19 cellular contexts compared by ENCODE assay signal in genomic region chr1:245213066-245213465, GRCh38. TPM values are rescaled to one million over a fixed set of nuclear protein-coding genes. Genes with fewer than 3 reads are reported as not detected.
A peak's percentile ranks its signal among the peaks of the same experiment; 100 is the strongest.
DNase-seq lines count a peak whose midpoint lies in the region; TF ChIP-seq lines count a peak whose summit lies in the region.
"Had no signal": no experiment of that assay in that cellular context is flagged by ENCODE, and none has a peak within 500 bp of the region (broad histone marks: within the 10 kb centered on the region; RNA-seq: fewer than 3 reads in every experiment).

No MANE protein-coding gene starts in this region.

- 73 to 75% methylated on average over 4 of the region's 4 CpGs for WGBS in endodermal cell (ENCODE audit: insufficient coverage in 1 of 2, insufficient read length in 1 of 2), 2 experiments

- TF ChIP-seq CTCF in cardiac muscle cell (IDR thresholded peaks at IDR 0.05; ENCODE audit: low read depth, low read length) (no peak), right atrium auricular region (IDR thresholded peaks at IDR 0.05) (no peak), endodermal cell (conservative IDR thresholded peaks at IDR 0.05) (no peak)

- H3K4me3 ChIP-seq in cardiac muscle cell (no peak overlapping the region), right atrium auricular region (no peak overlapping the region), endodermal cell (ENCODE audit: low read length) (no peak overlapping the region)
- H3K4me3 ChIP-seq: MG63 had no signal

- peaks cover 28% of the 10 kb centered on the region for H3K4me1 Mint-ChIP-seq in endodermal cell

- H3K27ac ChIP-seq in cardiac muscle cell (peak overlapping the region; percentile 7), right atrium auricular region (no peak overlapping the region), endodermal cell (ENCODE audit: low read depth, low read length) (peak overlapping the region; percentile 44)

- H3K36me3 Mint-ChIP-seq in endodermal cell (ENCODE audit: low read depth): peaks cover 22% of the 10 kb centered on the region

- peaks cover 9% of the 10 kb centered on the region for H3K4me1 ChIP-seq in cardiac muscle cell (ENCODE audit: low read depth)
- no peaks in the 10 kb centered on the region for H3K4me1 ChIP-seq in right atrium auricular region
- peaks cover 5% of the 10 kb centered on the region for H3K4me1 ChIP-seq in endodermal cell (ENCODE audit: control insufficient read depth, insufficient read depth, low read length)
- H3K4me1 ChIP-seq: Caco-2 had no signal

- H3K9me3 Mint-ChIP-seq in endodermal cell: peaks cover 3% of the 10 kb centered on the region
- H3K9me3 Mint-ChIP-seq: CD4-positive, alpha-beta T cell had no signal

- peaks cover 3% of the 10 kb centered on the region for H3K27me3 Mint-ChIP-seq in endodermal cell (ENCODE audit: insufficient read depth)

- no peak overlapping the region for H3K27ac Mint-ChIP-seq in endodermal cell
- H3K27ac Mint-ChIP-seq: CD4-positive, alpha-beta T cell had no signal

- DNase-seq in cardiac muscle cell (ENCODE audit: low read depth in 1 of 2, low spot score in 1 of 2): no peak
- no peak for DNase-seq in right atrium auricular region (ENCODE audit: low spot score)
- peak; percentile 38 for DNase-seq in NCI-H345 treated with DMSO at 0.1 percent for 48 hours (lab: John Stamatoyannopoulos, UW; ENCODE audit: unreplicated experiment)
- DNase-seq in endodermal cell: no peak
- no peak for DNase-seq in NCI-H2107 treated with DMSO at 0.1 percent for 48 hours (lab: John Stamatoyannopoulos, UW; ENCODE audit: unreplicated experiment)
- DNase-seq in amygdala (lab: John Stamatoyannopoulos, UW): no peak
- DNase-seq in activated T-cell treated with anti-CD3 and anti-CD28 coated beads, Interleukin-2, amount 50 U/mL, for 48 hours: no peak
- DNase-seq in erythroblast (lab: John Stamatoyannopoulos, UW): no peak
- DNase-seq: Caco-2; CD4-positive, alpha-beta T cell; GDM1; Kasumi-1; MG63; NCI-H1048; NCI-H187; NCI-H2107; NCI-H446; RPMI8226; SIG-M5 had no signal

- no peak for TF ChIP-seq POLR2A in erythroblast (IDR thresholded peaks at IDR 0.05; ENCODE audit: low read length)

- no peaks in the 10 kb centered on the region for H3K36me3 ChIP-seq in cardiac muscle cell
- no peaks in the 10 kb centered on the region for H3K36me3 ChIP-seq in right atrium auricular region
- peaks cover 12% of the 10 kb centered on the region for H3K36me3 ChIP-seq in endodermal cell (ENCODE audit: control insufficient read depth, insufficient read depth, low read length)
- H3K36me3 ChIP-seq: MG63 had no signal

- H3K27me3 ChIP-seq in cardiac muscle cell (no peaks in the 10 kb centered on the region), right atrium auricular region (no peaks in the 10 kb centered on the region), endodermal cell (ENCODE audit: control insufficient read depth, insufficient read depth, low read length, poor library complexity, severe bottlenecking) (no peaks in the 10 kb centered on the region)
- H3K27me3 ChIP-seq: MG63 had no signal

- H3K9me3 ChIP-seq in cardiac muscle cell (ENCODE audit: low read depth) (no peaks in the 10 kb centered on the region), right atrium auricular region (peaks cover 0 to 2% of the 10 kb centered on the region in 2 donors), endodermal cell (ENCODE audit: control insufficient read depth, low read length) (peaks cover 7% of the 10 kb centered on the region)
- H3K9me3 ChIP-seq: MG63 had no signal

- H3K4me3 Mint-ChIP-seq in endodermal cell: no peak overlapping the region
- H3K4me3 Mint-ChIP-seq: CD4-positive, alpha-beta T cell had no signal

- H3K9ac ChIP-seq in endodermal cell (ENCODE audit: extremely low read depth, low read length, poor library complexity, severe bottlenecking): no peak overlapping the region

RNA-seq across cellular contexts. Expression of gene KIF26B, which starts 58.3 kb away (rescaled TPM):
- total RNA-seq in cardiac muscle cell: 141 and 177 TPM in 2 replicates
- 58.9 and 60.7 TPM in 2 replicates for polyA plus RNA-seq in cardiac muscle cell
- 1 to 10 TPM in 1 of 2 donors, under 1 TPM in 1; 0.83 to 1.3 TPM for total RNA-seq in right atrium auricular region
- 10 to 100 TPM; 12.3 to 21.0 TPM for total RNA-seq in endodermal cell
- polyA plus RNA-seq in endodermal cell (2013, experiment 1 of 2): 4.8 TPM
- polyA plus RNA-seq in endodermal cell (2013, experiment 2 of 2): 5.2 TPM

Comparison
In these comparisons a context has a peak if more than half of its experiments do, and no peak if none do; other contexts are left out.
1. H3K27ac ChIP-seq: peak in cardiac muscle cell (single experiment) and endodermal cell (single experiment); none in right atrium auricular region (0 of 2).